In genomic region chr2:217835931-217836881, GRCh38 we compare ENCODE assay signal across 8 cellular contexts.
DNase-seq lines count a peak whose midpoint lies in the region; ATAC-seq lines count a peak whose summit lies in the region.

No MANE protein-coding gene starts in this region.

- ATAC-seq in GM21528 (IDR thresholded peaks at IDR 0.05; ENCODE audit: low FRiP score, unreplicated experiment): no peak
- ATAC-seq in GM21737 (IDR thresholded peaks at IDR 0.05; ENCODE audit: unreplicated experiment): no peak
- no peak for ATAC-seq in left lobe of liver

- no peak overlapping the region for H3K4me3 ChIP-seq in HUES64 (ENCODE audit: low read length)
- peak overlapping the region in 1 of 2 donors; percentile 35 for H3K4me3 ChIP-seq in stomach smooth muscle (ENCODE audit: low read length in 2 of 2)

- H3K27me3 ChIP-seq in HUES64 (ENCODE audit: insufficient read depth, low read length): no peaks in the 10 kb centered on the region
- H3K27me3 ChIP-seq in stomach smooth muscle (ENCODE audit: control insufficient read depth in 1 of 2, insufficient read depth in 2 of 2, low read length in 2 of 2): no peaks in the 10 kb centered on the region

- 85% methylated on average over 18 of the region's 18 CpGs for WGBS in HUES64

- H3K4me1 ChIP-seq in HUES64 (ENCODE audit: insufficient read depth, low read length): peaks cover 6% of the 10 kb centered on the region; the same call in 1 of the 2 replicates
- peaks cover 75% of the 10 kb centered on the region for H3K4me1 ChIP-seq in stomach smooth muscle (ENCODE audit: control insufficient read depth, insufficient read depth, low read length)

- H3K36me3 ChIP-seq in HUES64 (ENCODE audit: insufficient read depth, low read length) (no peaks in the 10 kb centered on the region), stomach smooth muscle (ENCODE audit: control insufficient read depth in 2 of 2, insufficient read depth in 2 of 2, low read length in 2 of 2) (peaks cover 50 to 63% of the 10 kb centered on the region in 2 donors)

- no peak for DNase-seq in caudate nucleus (lab: John Stamatoyannopoulos, UW)
- peak; percentile 25 for DNase-seq in kidney tubule cell (ENCODE audit: low spot score)
- no peak for DNase-seq in UCSD-AML1 (lab: John Stamatoyannopoulos, UW; ENCODE audit: unreplicated experiment)
- DNase-seq in left lobe of liver (ENCODE audit: low spot score): no peak

- H3K9ac ChIP-seq in HUES64 (ENCODE audit: low read depth, low read length) (no peak overlapping the region), stomach smooth muscle (ENCODE audit: low read length in 2 of 2) (peak overlapping the region in 1 of 2 donors; percentile 42)

- H3K9me3 ChIP-seq in HUES64 (ENCODE audit: insufficient read depth, low read depth, low read length): no peaks in the 10 kb centered on the region
- H3K9me3 ChIP-seq in stomach smooth muscle (ENCODE audit: control insufficient read depth in 2 of 2, low read length in 2 of 2): no peaks in the 10 kb centered on the region

- H3K27ac ChIP-seq in HUES64 (ENCODE audit: low read depth, low read length) (peak overlapping the region; percentile 48; the same call in 1 of the 2 replicates), caudate nucleus (ENCODE audit: low read depth, low read length) (peak overlapping the region; percentile 42), stomach smooth muscle (ENCODE audit: low read length) (peak overlapping the region; percentile 90)
